ENCODE assay signal across 15 cellular contexts in genomic region chr4:87491436-87491835, GRCh38. TPM values are rescaled to one million over a fixed set of nuclear protein-coding genes. Genes with fewer than 3 reads are reported as not detected.
DNase-seq lines count a peak whose midpoint lies in the region; ATAC-seq and TF ChIP-seq lines count a peak whose summit lies in the region.
"Had no signal": no experiment of that assay in that cellular context is flagged by ENCODE, and none has a peak within 500 bp of the region (broad histone marks: within the 10 kb centered on the region; RNA-seq: fewer than 3 reads in every experiment).

No MANE protein-coding gene starts in this region.

- no peaks in the 10 kb centered on the region for H3K9me3 ChIP-seq in MM.1S (replicated peaks; ENCODE audit: insufficient read depth, low read length)
- peaks cover 0 to 13% (median 0%) of the 10 kb centered on the region in 3 donors for H3K9me3 ChIP-seq in gastroesophageal sphincter
- H3K9me3 ChIP-seq in vagina: no peaks in the 10 kb centered on the region
- peaks cover 0 to 2% (median 0%) of the 10 kb centered on the region in 4 donors for H3K9me3 ChIP-seq in tibial nerve

- H3K27me3 ChIP-seq in MM.1S (replicated peaks; ENCODE audit: insufficient read depth, low read length): no peaks in the 10 kb centered on the region
- no peaks in the 10 kb centered on the region for H3K27me3 ChIP-seq in gastroesophageal sphincter
- no peaks in the 10 kb centered on the region for H3K27me3 ChIP-seq in vagina
- no peaks in the 10 kb centered on the region for H3K27me3 ChIP-seq in tibial nerve

- H3K4me1 ChIP-seq in MM.1S (ENCODE audit: low read length) (peaks cover 10% of the 10 kb centered on the region), gastroesophageal sphincter (peaks cover 11 to 66% (median 12%) of the 10 kb centered on the region in 3 donors), vagina (peaks cover 9% of the 10 kb centered on the region), tibial nerve (peaks cover 0 to 21% (median 0%) of the 10 kb centered on the region in 4 donors)

- POLR2A ChIA-PET in GM10248 (lab: Yijun Ruan, JAX): no interaction called here

- no peak overlapping the region for H3K9ac ChIP-seq in MM.1S (ENCODE audit: low read length)

- intact Hi-C loops in vagina (cut with DNase I): no loop called here

- no peak overlapping the region for H3K27ac ChIP-seq in MM.1S (ENCODE audit: low read length)
- H3K27ac ChIP-seq in angular gyrus (ENCODE audit: low read depth, low read length): peak overlapping the region; percentile 29
- H3K27ac ChIP-seq in gastroesophageal sphincter: peak overlapping the region in 3 of 4 donors; percentile 63 to 73 (median 68)
- H3K27ac ChIP-seq in vagina: peak overlapping the region; percentile 28
- no peak overlapping the region for H3K27ac ChIP-seq in tibial nerve
- H3K27ac ChIP-seq: HL-60 had no signal

- DNase-seq in MM.1S: no peak
- DNase-seq in vagina (ENCODE audit: extremely low spot score in 2 of 2): no peak
- DNase-seq in GM10248 (ENCODE audit: extremely low spot score): no peak
- DNase-seq in NCI-H2081 treated with DMSO at 0.1 percent for 48 hours (lab: John Stamatoyannopoulos, UW): no peak
- no peak for DNase-seq in tibial nerve (ENCODE audit: low spot score in 2 of 2)
- DNase-seq: C1 segment of cervical spinal cord; CD4-positive, alpha-beta memory T cell; DMS153; DMS79 treated with DMSO at 0.1 percent for 48 hours; EL had no signal

- H3K4me2 ChIP-seq in MM.1S (ENCODE audit: low read depth, low read length): no peak overlapping the region

- H3K4me3 ChIP-seq in MM.1S (ENCODE audit: low read length) (no peak overlapping the region), gastroesophageal sphincter (no peak overlapping the region), vagina (no peak overlapping the region), tibial nerve (no peak overlapping the region)

- no peaks in the 10 kb centered on the region for H3K9me2 ChIP-seq in MM.1S (replicated peaks; ENCODE audit: insufficient read depth, low read length)

- H3K36me3 ChIP-seq in MM.1S (replicated peaks; ENCODE audit: insufficient read depth, low read length) (no peaks in the 10 kb centered on the region), gastroesophageal sphincter (peaks cover 14 to 95% of the 10 kb centered on the region in 2 donors), vagina (peaks cover 18 to 80% of the 10 kb centered on the region in 2 donors), tibial nerve (peaks cover 0 to 50% (median 2%) of the 10 kb centered on the region in 3 donors)

- no peaks in the 10 kb centered on the region for H3F3A ChIP-seq in MM.1S (ENCODE audit: insufficient read depth, low read length)

- CTCF ChIA-PET in GM10248 (lab: Yijun Ruan, JAX): no interaction called here

- TF ChIP-seq CTCF in MM.1S (IDR thresholded peaks at IDR 0.05; ENCODE audit: low read length): no peak
- no peak for TF ChIP-seq CTCF in gastroesophageal sphincter (IDR thresholded peaks at IDR 0.05)
- no peak for TF ChIP-seq CTCF in vagina (IDR thresholded peaks at IDR 0.05)
- no peak for TF ChIP-seq CTCF in GM10248 (IDR thresholded peaks at IDR 0.05; ENCODE audit: control extremely low read depth, extremely low read depth, low read depth, missing control alignments)
- no peak for TF ChIP-seq CTCF in tibial nerve (IDR thresholded peaks at IDR 0.05)

- no peak for ATAC-seq in gastroesophageal sphincter
- ATAC-seq: HCT116 had no signal

- no peaks in the 10 kb centered on the region for H3K79me2 ChIP-seq in MM.1S (ENCODE audit: low read length)

- WGBS in gastroesophageal sphincter (ENCODE audit: low coverage in 1 of 2), 2 donors: 83 to 91% methylated on average over 2 of the region's 2 CpGs
- 76 to 83% methylated on average over 2 of the region's 2 CpGs for WGBS in tibial nerve, 2 donors

- TF ChIP-seq EP300 in gastroesophageal sphincter (IDR thresholded peaks at IDR 0.05): no peak
- TF ChIP-seq EP300 in tibial nerve (IDR thresholded peaks at IDR 0.05): no peak

- H4K20me1 ChIP-seq in MM.1S (ENCODE audit: insufficient read depth, low read length): no peaks in the 10 kb centered on the region

- 0 out of 2 replicates have a peak overlapping the region, but pooled peaks have one; percentile 36 for H2AFZ ChIP-seq in MM.1S (ENCODE audit: low read length)

- no peak for TF ChIP-seq POLR2A in gastroesophageal sphincter (IDR thresholded peaks at IDR 0.05)
- TF ChIP-seq POLR2A in vagina (IDR thresholded peaks at IDR 0.05): no peak
- TF ChIP-seq POLR2A in tibial nerve (IDR thresholded peaks at IDR 0.05): no peak

RNA-seq across cellular contexts. Expression of gene SPARCL1, which starts 37.7 kb away (rescaled TPM):
- 1,000 to 10,000 TPM; 1,558 to 2,335 (median 1,828) TPM for total RNA-seq in gastroesophageal sphincter
- total RNA-seq in vagina: 558 TPM
- total RNA-seq in tibial nerve: 100 to 1,000 TPM; 312 to 741 (median 433) TPM
- total RNA-seq: B cell; CD4-positive, alpha-beta memory T cell had no signal

Comparison
In these comparisons a context has a peak if more than half of its experiments do, and no peak if none do; other contexts are left out.
1. H3K27ac ChIP-seq: peak in angular gyrus (single experiment), gastroesophageal sphincter (3 of 4) and vagina (single experiment); none in MM.1S (single experiment) and tibial nerve (0 of 4).